Comparison of ENCODE assay signal across 9 cellular contexts in genomic region chr16:19210175-19210924, GRCh38. TPM values are rescaled to one million over a fixed set of nuclear protein-coding genes. Genes with fewer than 3 reads are reported as not detected.
DNase-seq lines count a peak whose midpoint lies in the region; ATAC-seq, FAIRE-seq and TF ChIP-seq lines count a peak whose summit lies in the region.
"Had no signal": no experiment of that assay in that cellular context is flagged by ENCODE, and none has a peak within 500 bp of the region (broad histone marks: within the 10 kb centered on the region; RNA-seq: fewer than 3 reads in every experiment).

No MANE protein-coding gene starts in this region.

- H3K36me3 ChIP-seq in fibroblast of lung (ENCODE audit: control insufficient read depth, insufficient read depth, low read length) (no peaks in the 10 kb centered on the region), uterus (no peaks in the 10 kb centered on the region)
- no peaks in the 10 kb centered on the region for H3K36me3 ChIP-seq in CD8-positive, alpha-beta memory T cell (ENCODE audit: insufficient read depth, low read length)

- H3K36me3 Mint-ChIP-seq in CD8-positive, alpha-beta memory T cell: peaks cover 0 to 3% (median 2%) of the 10 kb centered on the region in 3 donors

- H3K4me2 ChIP-seq in fibroblast of lung (ENCODE audit: extremely low read depth, insufficient read depth, low read length): no peak overlapping the region

- H3K79me2 ChIP-seq in fibroblast of lung (ENCODE audit: control insufficient read depth, insufficient read depth, low read length): no peaks in the 10 kb centered on the region

- H4K20me1 ChIP-seq in fibroblast of lung (ENCODE audit: control insufficient read depth, extremely low read depth, insufficient read depth, low read length): no peaks in the 10 kb centered on the region

- H3K4me3 Mint-ChIP-seq in CD8-positive, alpha-beta memory T cell: no peak overlapping the region

- ATAC-seq in GM21737 (IDR thresholded peaks at IDR 0.05; ENCODE audit: unreplicated experiment): peak; percentile 72

- POLR2A ChIA-PET in CD8-positive, alpha-beta memory T cell (lab: Charles Lee): no interaction called here

- no peaks in the 10 kb centered on the region for H3K4me1 Mint-ChIP-seq in CD8-positive, alpha-beta memory T cell

- no peak for TF ChIP-seq POLR2A in GM12891 (IDR thresholded peaks at IDR 0.05; ENCODE audit: low read depth, low read length)
- no peak for TF ChIP-seq POLR2A in uterus (IDR thresholded peaks at IDR 0.05)

- CTCF ChIA-PET in CD8-positive, alpha-beta memory T cell (lab: Charles Lee): no interaction called here

- intact Hi-C loops in uterus (cut with DNase I; ENCODE audit: low total_unique reads): no loop called here

- H3K9me3 ChIP-seq in fibroblast of lung (ENCODE audit: control insufficient read depth, insufficient read depth, low read depth, low read length) (no peaks in the 10 kb centered on the region), uterus (no peaks in the 10 kb centered on the region)
- no peaks in the 10 kb centered on the region for H3K9me3 ChIP-seq in CD8-positive, alpha-beta memory T cell (ENCODE audit: low read length)

- no peak overlapping the region for H3K27ac Mint-ChIP-seq in CD8-positive, alpha-beta memory T cell

- no peaks in the 10 kb centered on the region for H3K27me3 ChIP-seq in fibroblast of lung (ENCODE audit: control insufficient read depth, insufficient read depth, low read length)
- no peaks in the 10 kb centered on the region for H3K27me3 ChIP-seq in CD8-positive, alpha-beta memory T cell (ENCODE audit: insufficient read depth, low read length, poor library complexity, severe bottlenecking)
- no peaks in the 10 kb centered on the region for H3K27me3 ChIP-seq in uterus

- peak; percentile 28 for DNase-seq in GM12891 (ENCODE audit: insufficient read length, low spot score)
- peak; percentile 79 for DNase-seq in LoVo (ENCODE audit: low spot score)
- peak; percentile 18 to 77 for DNase-seq in fibroblast of lung (ENCODE audit: low read depth in 2 of 2)
- DNase-seq in CD8-positive, alpha-beta memory T cell: no peak
- no peak for DNase-seq in D721Med (ENCODE audit: insufficient read length, low spot score)
- no peak for DNase-seq in NCI-H524 treated with DMSO at 0.1 percent for 48 hours (lab: John Stamatoyannopoulos, UW)
- DNase-seq in uterus: no peak

- H3K9ac ChIP-seq in fibroblast of lung (ENCODE audit: insufficient read depth, low read length): no peak overlapping the region

- H3K4me1 ChIP-seq in fibroblast of lung (ENCODE audit: control insufficient read depth, extremely low read depth, insufficient read depth, low read length) (no peaks in the 10 kb centered on the region), uterus (no peaks in the 10 kb centered on the region)
- H3K4me1 ChIP-seq in CD8-positive, alpha-beta memory T cell (ENCODE audit: insufficient read depth, low read length): no peaks in the 10 kb centered on the region

- peaks cover 11 to 16% of the 10 kb centered on the region in 2 donors for H3K27me3 Mint-ChIP-seq in CD8-positive, alpha-beta memory T cell

- TF ChIP-seq CTCF in fibroblast of lung (conservative IDR thresholded peaks at IDR 0.05 in 1 of 2, IDR thresholded peaks at IDR 0.05 in 1 of 2; ENCODE audit: low read depth in 1 of 2, low read length in 2 of 2) (no peak), D721Med (IDR thresholded peaks at IDR 0.05; ENCODE audit: insufficient read depth, missing control alignments) (no peak), uterus (IDR thresholded peaks at IDR 0.05) (no peak)

- no peak overlapping the region for H2AFZ ChIP-seq in fibroblast of lung (ENCODE audit: low read length)

- peak; percentile 52 for FAIRE-seq in GM12891 (lab: Jason Lieb, UNC)
- no peak for FAIRE-seq in D721Med (lab: Jason Lieb, UNC)

- H3K9me3 Mint-ChIP-seq in CD8-positive, alpha-beta memory T cell: peaks cover 0 to 5% (median 5%) of the 10 kb centered on the region in 5 donors

- H3K27ac ChIP-seq in fibroblast of lung (ENCODE audit: insufficient read depth, low read length): no peak overlapping the region
- no peak overlapping the region for H3K27ac ChIP-seq in CD8-positive, alpha-beta memory T cell (ENCODE audit: low read depth, low read length)
- H3K27ac ChIP-seq in uterus: no peak overlapping the region
- H3K27ac ChIP-seq: epithelial cell of prostate had no signal

- H3K4me3 ChIP-seq in fibroblast of lung (replicated peaks in 1 of 4; ENCODE audit: control extremely low read depth in 1 of 4, insufficient read depth in 1 of 4, low read depth in 3 of 4, low read length in 4 of 4): no peak overlapping the region
- no peak overlapping the region for H3K4me3 ChIP-seq in CD8-positive, alpha-beta memory T cell (ENCODE audit: low read length)
- no peak overlapping the region for H3K4me3 ChIP-seq in uterus

TF ChIP-seq in GM12891, 5 proteins besides CTCF, POLR2A, EP300 and RAD21:
- no peak for TF ChIP-seq POLR2AphosphoS5 (IDR thresholded peaks at IDR 0.05; ENCODE audit: low read depth, low read length)
- TF ChIP-seq POU2F2 (IDR thresholded peaks at IDR 0.05; ENCODE audit: low read depth, low read length): 0 out of 2 replicates have a peak, but pooled peaks have one; percentile 10
- TF ChIP-seq SPI1 (IDR thresholded peaks at IDR 0.05; ENCODE audit: low read depth, low read length): peak; percentile 93
- no peak for TF ChIP-seq TAF1 (IDR thresholded peaks at IDR 0.05; ENCODE audit: low read depth, low read length)
- TF ChIP-seq PAX5 (IDR thresholded peaks at IDR 0.05; ENCODE audit: insufficient read depth, low read length, severe bottlenecking): no peak

RNA-seq across cellular contexts. Expression of gene SYT17, which starts 42.3 kb away (rescaled TPM):
- 3.5 TPM for polyA plus RNA-seq in GM12891 (2012; ENCODE audit: low read depth, missing spikeins)
- 0.26 and 0.33 TPM in 2 replicates for total RNA-seq in fibroblast of lung
- 0.15 TPM in 1 of 2 replicates, not detected in the other for polyA plus RNA-seq in fibroblast of lung
- not detected in 2 replicates for polyA plus RNA-seq in fibroblast of lung (2012)
- polyA minus RNA-seq in fibroblast of lung (ENCODE audit: low replicate concordance): not detected in 2 replicates
- not detected for total RNA-seq in CD8-positive, alpha-beta memory T cell
- polyA plus RNA-seq in CD8-positive, alpha-beta memory T cell: not detected
- 1 to 10 TPM in 3 of 4 donors, under 1 TPM in 1; 0.29 to 4.4 (median 2.2) TPM for total RNA-seq in uterus

Comparison
In these comparisons a context has a peak if more than half of its experiments do, and no peak if none do; other contexts are left out.
1. DNase-seq: peak in GM12891 (single experiment), LoVo (single experiment) and fibroblast of lung (2 of 2); none in CD8-positive, alpha-beta memory T cell (0 of 5), D721Med (single experiment), NCI-H524 treated with DMSO at 0.1 percent for 48 hours (single experiment) and uterus (0 of 2).